Comparison of ENCODE assay signal across 1 cellular context in genomic region chr17:82414548-82415281, GRCh38.
TF ChIP-seq lines count a peak whose summit lies in the region.

No MANE protein-coding gene starts in this region.

TF ChIP-seq in SK-N-SH, 30 proteins besides CTCF, POLR2A, EP300 and RAD21 (continued from another document):
- TF ChIP-seq ZBTB33 (IDR thresholded peaks at IDR 0.05; ENCODE audit: borderline replicate concordance, low read depth) (no peak), SIN3A (IDR thresholded peaks at IDR 0.05; ENCODE audit: borderline replicate concordance, low read depth, low read length) (peak; percentile 50; the same call in 1 of the 2 replicates), USF1 (IDR thresholded peaks at IDR 0.05; ENCODE audit: borderline replicate concordance, low read depth) (no peak), PBX3 (IDR thresholded peaks at IDR 0.05) (no peak), MXI1 (IDR thresholded peaks at IDR 0.05; ENCODE audit: low read depth, low read length) (0 out of 2 replicates have a peak, but pooled peaks have one; percentile 54), CHD2 (IDR thresholded peaks at IDR 0.05; ENCODE audit: low read length, partially characterized antibody) (peak; percentile 24), REST (IDR thresholded peaks at IDR 0.05; ENCODE audit: low read depth, low read length) (peak; percentile 98)
